18 cellular contexts compared by ENCODE assay signal in genomic region chr4:2457481-2458295, GRCh38. TPM values are rescaled to one million over a fixed set of nuclear protein-coding genes. Genes with fewer than 3 reads are reported as not detected.
DNase-seq lines count a peak whose midpoint lies in the region; TF ChIP-seq lines count a peak whose summit lies in the region.
"Had no signal": no experiment of that assay in that cellular context is flagged by ENCODE, and none has a peak within 500 bp of the region (broad histone marks: within the 10 kb centered on the region; RNA-seq: fewer than 3 reads in every experiment).

No MANE protein-coding gene starts in this region.

- no peak overlapping the region for H2BK120ac ChIP-seq in neuronal stem cell (ENCODE audit: low read depth, low read length)

- H2BK12ac ChIP-seq in neuronal stem cell (ENCODE audit: low read length) = no peak overlapping the region

- no peak overlapping the region for H2BK5ac ChIP-seq in neuronal stem cell (ENCODE audit: low read length)

- no peak overlapping the region for H3K4ac ChIP-seq in neuronal stem cell (ENCODE audit: low read length)

- no peak overlapping the region for H3K27ac ChIP-seq in neuronal stem cell (replicated peaks; ENCODE audit: low read length)
- no peak overlapping the region for H3K27ac ChIP-seq in thyroid gland

- H3K27me3 Mint-ChIP-seq in activated naive CD4-positive, alpha-beta T cell treated with anti-CD3 and anti-CD28 coated beads, Interleukin-2, amount 10 ng/mL, durations not matched to agents 7 days and 5 days = peaks cover 50% of the 10 kb centered on the region

- no peak overlapping the region for H2AFZ ChIP-seq in neuronal stem cell (ENCODE audit: low read length)

- no peak overlapping the region for H3K14ac ChIP-seq in neuronal stem cell (ENCODE audit: low read length)

- no peak overlapping the region for H3K27ac Mint-ChIP-seq in activated naive CD4-positive, alpha-beta T cell treated with anti-CD3 and anti-CD28 coated beads, Interleukin-2, amount 10 ng/mL, durations not matched to agents 7 days and 5 days
- H3K27ac Mint-ChIP-seq: CD14-positive monocyte, HFFc6 had no signal

- intact Hi-C loops in thyroid gland (cut with DNase I) = no loop called here

- no peak overlapping the region for H2BK15ac ChIP-seq in neuronal stem cell (ENCODE audit: low read length)

- no peak overlapping the region for H3K4me2 ChIP-seq in neuronal stem cell (ENCODE audit: insufficient read depth, low read length, poor library complexity, severe bottlenecking)

- H3K4me1 Mint-ChIP-seq in activated naive CD4-positive, alpha-beta T cell treated with anti-CD3 and anti-CD28 coated beads, Interleukin-2, amount 10 ng/mL, durations not matched to agents 7 days and 5 days = peaks cover 11% of the 10 kb centered on the region

- H3K27me3 ChIP-seq in neuronal stem cell (ENCODE audit: control insufficient read depth in 3 of 3, insufficient read depth in 3 of 3, low read depth in 1 of 3, low read length in 3 of 3) (peaks cover 0 to 25% (median 8%) of the 10 kb centered on the region in 3 experiments), thyroid gland (no peaks in the 10 kb centered on the region)

- no peak for TF ChIP-seq POLR2A in thyroid gland (IDR thresholded peaks at IDR 0.05)

- H3K4me3 ChIP-seq in neuronal stem cell (ENCODE audit: low read length in 2 of 2) (no peak overlapping the region), thyroid gland (replicated peaks in 1 of 3) (no peak overlapping the region)

- no peaks in the 10 kb centered on the region for H3K9me3 ChIP-seq in neuronal stem cell (replicated peaks in 1 of 2; ENCODE audit: control insufficient read depth in 2 of 2, insufficient read depth in 1 of 2, low read depth in 1 of 2, low read length in 2 of 2)
- H3K9me3 ChIP-seq in thyroid gland = no peaks in the 10 kb centered on the region

- H3K79me1 ChIP-seq in neuronal stem cell (ENCODE audit: low read depth, low read length) = no peaks in the 10 kb centered on the region

- H4K91ac ChIP-seq in neuronal stem cell (ENCODE audit: low read depth, low read length, poor library complexity) = no peak overlapping the region

- H3K36me3 Mint-ChIP-seq in activated naive CD4-positive, alpha-beta T cell treated with anti-CD3 and anti-CD28 coated beads, Interleukin-2, amount 10 ng/mL, durations not matched to agents 7 days and 5 days = no peaks in the 10 kb centered on the region

- peak overlapping the region; percentile 75 for H3K23ac ChIP-seq in neuronal stem cell (ENCODE audit: low read depth, low read length, poor library complexity)

- H3K9ac ChIP-seq in neuronal stem cell (ENCODE audit: low read depth, low read length, poor library complexity) = no peak overlapping the region

- H3K9me3 Mint-ChIP-seq in activated naive CD4-positive, alpha-beta T cell treated with anti-CD3 and anti-CD28 coated beads, Interleukin-2, amount 10 ng/mL, durations not matched to agents 7 days and 5 days = no peaks in the 10 kb centered on the region
- H3K9me3 Mint-ChIP-seq: HFFc6 had no signal

- no peak overlapping the region for H3K18ac ChIP-seq in neuronal stem cell (ENCODE audit: low read length)

- peaks cover 0 to 3% of the 10 kb centered on the region in 2 donors for H3K4me1 ChIP-seq in neuronal stem cell (ENCODE audit: control insufficient read depth in 2 of 2, insufficient read depth in 1 of 2, low read depth in 1 of 2, low read length in 2 of 2)
- peaks cover 4 to 5% of the 10 kb centered on the region in 2 donors for H3K4me1 ChIP-seq in thyroid gland

- peak; percentile 43 for DNase-seq in activated naive CD4-positive, alpha-beta T cell treated with anti-CD3 and anti-CD28 coated beads, Interleukin-2, amount 10 ng/mL, durations not matched to agents 7 days and 5 days
- DNase-seq in activated naive CD4-positive, alpha-beta T cell treated with Interleukin-2 at 50 U/mL for 16 hours = no peak
- DNase-seq in iPS-NIHi7 (ENCODE audit: extremely low spot score) (peak; percentile 6), neuronal stem cell (ENCODE audit: low spot score) (no peak), thyroid gland (peak; percentile 19 to 24), NCI-H510A (lab: John Stamatoyannopoulos, UW) (no peak), KBM-7 (no peak), DMS53 treated with DMSO at 0.1 percent for 48 hours (lab: John Stamatoyannopoulos, UW; ENCODE audit: unreplicated experiment) (no peak)
- DNase-seq: 8988T, HFFc6, Kasumi-1, NCI-H146, NCI-H2171 treated with DMSO at 0.1 percent for 48 hours, NCI-H446 treated with DMSO at 0.1 percent for 48 hours, PC-3 had no signal

- no peak for TF ChIP-seq CTCF in thyroid gland (IDR thresholded peaks at IDR 0.05)

- no peak overlapping the region for H3K4me3 Mint-ChIP-seq in activated naive CD4-positive, alpha-beta T cell treated with anti-CD3 and anti-CD28 coated beads, Interleukin-2, amount 10 ng/mL, durations not matched to agents 7 days and 5 days
- H3K4me3 Mint-ChIP-seq: CD14-positive monocyte, HFFc6 had no signal

- CTCF ChIA-PET in activated naive CD4-positive, alpha-beta T cell treated with anti-CD3 and anti-CD28 coated beads, Interleukin-2, amount 10 ng/mL, durations not matched to agents 7 days and 5 days (lab: Charles Lee) = interaction anchor here (1.8 kb wide), 1 partner anchor 237 kb away, joined by 3 read pairs; no protein-coding TSS in a partner anchor

- H3K36me3 ChIP-seq in neuronal stem cell (replicated peaks in 1 of 2; ENCODE audit: control insufficient read depth in 2 of 2, insufficient read depth in 2 of 2, low read length in 2 of 2) (no peaks in the 10 kb centered on the region), thyroid gland (no peaks in the 10 kb centered on the region)

- no CpG with 5 or more reads among the region's 24 CpGs for WGBS in neuronal stem cell (ENCODE audit: extremely low coverage in 2 of 2, insufficient read length in 2 of 2, insufficient replicate concordance in 1 of 2), 2 donors
- 81 to 87% methylated on average over 21 to 24 of the region's 24 CpGs for WGBS in thyroid gland, 2 donors

- H4K8ac ChIP-seq in neuronal stem cell (ENCODE audit: low read depth, low read length) = no peak overlapping the region

- in situ Hi-C loops in KBM-7 (cut with MboI; ENCODE audit: low pct_unique_long_range_greater_than_20kb, low sequenced_read_pairs) = no loop called here

- H2AK5ac ChIP-seq in neuronal stem cell (ENCODE audit: low read depth, low read length) = no peak overlapping the region

RNA-seq across cellular contexts. Expression of gene RNF4, which starts 11.2 kb away (rescaled TPM):
- polyA plus RNA-seq in neuronal stem cell (2013, experiment 1 of 2) = 46.7 TPM
- 48.5 TPM for polyA plus RNA-seq in neuronal stem cell (2013, experiment 2 of 2)
- 10 to 100 TPM; 32.8 to 52.0 (median 43.0) TPM for total RNA-seq in thyroid gland

RNA-seq across cellular contexts. Expression of gene CFAP99, which starts 38.9 kb away (rescaled TPM):
- polyA plus RNA-seq in neuronal stem cell (2013, experiment 1 of 2) = not detected
- polyA plus RNA-seq in neuronal stem cell (2013, experiment 2 of 2) = not detected
- 1 to 10 TPM in 2 of 4 donors, under 1 TPM in 1, not detected in 1; 0.27 to 1.9 (median 1.1) TPM for total RNA-seq in thyroid gland
- total RNA-seq: H4, HFFc6, PC-3 had no signal
- polyA plus RNA-seq: AG04450 had no signal

RNA-seq across cellular contexts. Expression of gene ZFYVE28, which starts 39.2 kb away (rescaled TPM):
- polyA plus RNA-seq in neuronal stem cell (2013, experiment 1 of 2) = 0.15 TPM
- polyA plus RNA-seq in neuronal stem cell (2013, experiment 2 of 2) = 0.12 TPM
- 10 to 100 TPM in 3 of 4 donors, 1 to 10 TPM in 1; 8.9 to 19.1 (median 16.4) TPM for total RNA-seq in thyroid gland

Comparison
In these comparisons a context has a peak if more than half of its experiments do, and no peak if none do; other contexts are left out.
1. DNase-seq: peak in activated naive CD4-positive, alpha-beta T cell treated with anti-CD3 and anti-CD28 coated beads, Interleukin-2, amount 10 ng/mL, durations not matched to agents 7 days and 5 days (single experiment), iPS-NIHi7 (single experiment) and thyroid gland (2 of 2); none in activated naive CD4-positive, alpha-beta T cell treated with Interleukin-2 at 50 U/mL for 16 hours (single experiment), neuronal stem cell (single experiment), NCI-H510A (single experiment), KBM-7 (single experiment) and DMS53 treated with DMSO at 0.1 percent for 48 hours (single experiment).